ENCODE assay signal across 22 cellular contexts in the genomic region with DNA sequence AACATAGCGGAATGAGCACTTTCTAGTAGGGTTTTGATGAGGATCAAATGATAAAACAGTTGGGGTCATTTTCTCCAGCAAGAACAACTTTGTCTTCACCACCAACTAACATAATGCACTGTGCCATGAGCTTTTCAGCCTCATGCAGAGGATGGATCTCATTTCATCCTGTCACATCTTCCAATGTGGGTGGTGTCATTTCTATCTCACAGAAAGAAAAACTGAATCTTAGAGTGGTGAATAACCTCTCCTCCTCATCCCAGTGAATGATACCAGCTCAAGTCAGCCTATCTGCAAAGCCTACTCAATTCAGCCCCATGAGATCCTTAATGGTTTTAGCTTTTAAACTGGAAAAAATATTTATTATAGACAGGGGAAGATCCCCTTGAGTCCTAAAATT.
"Had no signal": no experiment of that assay in that cellular context is flagged by ENCODE, and none has a peak within 500 bp of the region (broad histone marks: within the 10 kb centered on the region; RNA-seq: fewer than 3 reads in every experiment).

No MANE protein-coding gene starts in this region.

- H3K4me3 Mint-ChIP-seq: central memory CD8-positive, alpha-beta T cell; dendritic cell treated with granulocyte-macrophage colony-stimulating factor and Interleukin-4, amounts not matched to agents 40 ng/mL and 50 ng/mL, for 4 days; mesothelial cell of epicardium; naive B cell; stimulated activated naive B cell treated with anti-CD40 and anti-IgM and Interleukin-4, amounts not matched to agents 10 μg/mL and 1 μg/mL and 100 μg/mL, for 72 hours; T-helper 2 cell treated with Interferon-gamma antibody and Interleukin-4, amounts not matched to agents 5 μg/mL and 100 μg/mL, for 36 hours had no signal

- H3K27ac Mint-ChIP-seq: dendritic cell treated with granulocyte-macrophage colony-stimulating factor and Interleukin-4, amounts not matched to agents 40 ng/mL and 50 ng/mL, for 4 days; mesothelial cell of epicardium; progenitor cell of endocrine pancreas; stimulated activated naive B cell treated with anti-CD40 and anti-IgM and Interleukin-4, amounts not matched to agents 10 μg/mL and 1 μg/mL and 100 μg/mL, for 72 hours; T-helper 2 cell treated with Interferon-gamma antibody and Interleukin-4, amounts not matched to agents 5 μg/mL and 100 μg/mL, for 36 hours had no signal

- H3K9me3 Mint-ChIP-seq: dendritic cell treated with granulocyte-macrophage colony-stimulating factor and Interleukin-4, amounts not matched to agents 40 ng/mL and 50 ng/mL, for 4 days had no signal

- H3K9me3 ChIP-seq: breast epithelium, esophagus muscularis mucosa, heart left ventricle, ovary, testis, transverse colon had no signal

- DNase-seq: activated CD4-positive, CD25-positive, alpha-beta regulatory T cell; activated CD8-positive, alpha-beta memory T cell treated with anti-CD3 and anti-CD28 coated beads for 24 hours; activated gamma-delta T cell; foreskin keratinocyte; heart left ventricle; naive B cell; ovary; retina; stimulated activated CD4-positive, alpha-beta T cell treated with anti-CD3 and anti-CD28 coated beads, Interleukin-12 subunit alpha, Interleukin-12 subunit beta, amount 100 ng/mL, for 4 hours; stimulated activated naive B cell treated with anti-CD40 and anti-IgM and Interleukin-4, amounts not matched to agents 10 μg/mL and 1 μg/mL and 100 μg/mL, for 72 hours; T-helper 1 cell; testis; transverse colon had no signal

- H3K27me3 ChIP-seq: breast epithelium, esophagus muscularis mucosa, foreskin keratinocyte, heart left ventricle, ovary, testis, transverse colon had no signal

- H3K4me3 ChIP-seq: breast epithelium, esophagus muscularis mucosa, heart left ventricle, ovary, skin epidermis, testis, transverse colon had no signal

- H3K27me3 Mint-ChIP-seq: central memory CD8-positive, alpha-beta T cell; dendritic cell treated with granulocyte-macrophage colony-stimulating factor and Interleukin-4, amounts not matched to agents 40 ng/mL and 50 ng/mL, for 4 days; naive B cell; stimulated activated naive B cell treated with anti-CD40 and anti-IgM and Interleukin-4, amounts not matched to agents 10 μg/mL and 1 μg/mL and 100 μg/mL, for 72 hours had no signal

- H3K27ac ChIP-seq: breast epithelium, esophagus muscularis mucosa, foreskin keratinocyte, heart left ventricle, ovary, skin epidermis, testis, transverse colon had no signal

- H3K36me3 ChIP-seq: breast epithelium, esophagus muscularis mucosa, heart left ventricle, ovary, transverse colon had no signal

- ATAC-seq: foreskin keratinocyte; heart left ventricle; sciatic nerve; stimulated activated naive B cell treated with anti-CD40 and anti-IgM and Interleukin-4, amounts not matched to agents 10 μg/mL and 1 μg/mL and 100 μg/mL, for 72 hours had no signal

- H3K36me3 Mint-ChIP-seq: mesothelial cell of epicardium; naive B cell; stimulated activated naive B cell treated with anti-CD40 and anti-IgM and Interleukin-4, amounts not matched to agents 10 μg/mL and 1 μg/mL and 100 μg/mL, for 72 hours had no signal

- H3K4me1 Mint-ChIP-seq: naive B cell; stimulated activated naive B cell treated with anti-CD40 and anti-IgM and Interleukin-4, amounts not matched to agents 10 μg/mL and 1 μg/mL and 100 μg/mL, for 72 hours had no signal

- H3K4me1 ChIP-seq: breast epithelium, esophagus muscularis mucosa, foreskin keratinocyte, heart left ventricle, testis, transverse colon had no signal
